ENCODE assay signal across 8 cellular contexts in the genomic region with DNA sequence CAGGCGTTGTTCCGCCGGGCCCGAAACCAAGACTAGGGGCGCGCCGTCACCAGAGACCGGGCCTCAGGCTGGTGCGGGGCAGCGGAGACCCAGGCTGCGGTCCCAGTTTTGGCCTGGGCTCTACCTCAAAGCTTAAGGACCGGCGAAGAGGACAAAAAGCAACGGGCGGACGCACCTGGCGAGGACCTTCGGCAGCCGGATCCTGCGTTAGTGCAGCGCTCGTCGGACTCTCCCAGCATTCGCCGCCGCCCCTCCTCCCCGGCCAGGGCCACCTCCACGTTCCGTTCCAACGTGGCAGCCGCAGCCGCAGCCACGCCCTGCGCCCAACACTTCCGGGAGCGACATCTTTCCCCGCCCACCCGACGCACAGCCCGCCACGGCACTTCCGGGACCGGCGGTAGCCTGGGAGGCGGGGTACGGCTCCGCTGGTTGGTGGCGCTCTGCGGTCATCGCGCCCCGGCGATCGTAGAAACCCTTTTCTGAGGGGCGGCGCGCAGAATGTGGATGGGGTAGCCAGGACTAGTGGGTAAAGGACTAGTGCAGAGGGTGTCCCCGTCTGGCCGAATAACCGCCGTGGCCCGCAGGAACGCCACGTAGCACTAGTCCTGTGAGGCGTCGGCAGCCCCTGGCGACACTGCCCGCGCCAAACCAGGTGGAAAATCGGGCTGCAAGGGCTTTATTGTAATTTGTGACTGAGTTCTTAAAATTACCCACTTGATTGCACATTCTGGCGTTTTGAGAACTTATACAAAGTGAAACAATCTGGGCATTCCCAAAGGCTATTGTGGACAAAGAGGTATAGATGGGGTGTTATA. TPM values are rescaled to one million over a fixed set of nuclear protein-coding genes. Genes with fewer than 3 reads are reported as not detected.
DNase-seq lines count a peak whose midpoint lies in the region; ATAC-seq lines count a peak whose summit lies in the region.

A gene with protein sequence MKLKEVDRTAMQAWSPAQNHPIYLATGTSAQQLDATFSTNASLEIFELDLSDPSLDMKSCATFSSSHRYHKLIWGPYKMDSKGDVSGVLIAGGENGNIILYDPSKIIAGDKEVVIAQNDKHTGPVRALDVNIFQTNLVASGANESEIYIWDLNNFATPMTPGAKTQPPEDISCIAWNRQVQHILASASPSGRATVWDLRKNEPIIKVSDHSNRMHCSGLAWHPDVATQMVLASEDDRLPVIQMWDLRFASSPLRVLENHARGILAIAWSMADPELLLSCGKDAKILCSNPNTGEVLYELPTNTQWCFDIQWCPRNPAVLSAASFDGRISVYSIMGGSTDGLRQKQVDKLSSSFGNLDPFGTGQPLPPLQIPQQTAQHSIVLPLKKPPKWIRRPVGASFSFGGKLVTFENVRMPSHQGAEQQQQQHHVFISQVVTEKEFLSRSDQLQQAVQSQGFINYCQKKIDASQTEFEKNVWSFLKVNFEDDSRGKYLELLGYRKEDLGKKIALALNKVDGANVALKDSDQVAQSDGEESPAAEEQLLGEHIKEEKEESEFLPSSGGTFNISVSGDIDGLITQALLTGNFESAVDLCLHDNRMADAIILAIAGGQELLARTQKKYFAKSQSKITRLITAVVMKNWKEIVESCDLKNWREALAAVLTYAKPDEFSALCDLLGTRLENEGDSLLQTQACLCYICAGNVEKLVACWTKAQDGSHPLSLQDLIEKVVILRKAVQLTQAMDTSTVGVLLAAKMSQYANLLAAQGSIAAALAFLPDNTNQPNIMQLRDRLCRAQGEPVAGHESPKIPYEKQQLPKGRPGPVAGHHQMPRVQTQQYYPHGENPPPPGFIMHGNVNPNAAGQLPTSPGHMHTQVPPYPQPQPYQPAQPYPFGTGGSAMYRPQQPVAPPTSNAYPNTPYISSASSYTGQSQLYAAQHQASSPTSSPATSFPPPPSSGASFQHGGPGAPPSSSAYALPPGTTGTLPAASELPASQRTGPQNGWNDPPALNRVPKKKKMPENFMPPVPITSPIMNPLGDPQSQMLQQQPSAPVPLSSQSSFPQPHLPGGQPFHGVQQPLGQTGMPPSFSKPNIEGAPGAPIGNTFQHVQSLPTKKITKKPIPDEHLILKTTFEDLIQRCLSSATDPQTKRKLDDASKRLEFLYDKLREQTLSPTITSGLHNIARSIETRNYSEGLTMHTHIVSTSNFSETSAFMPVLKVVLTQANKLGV (minus strand): TSS at position 241 of the 815 bp plus-strand sequence. CDS start 9,217 bp downstream, outside the sequence.

- no peak within 1 kb of the TSS for H4K5ac ChIP-seq in mesendoderm (ENCODE audit: low read length)

- no peaks in the 10 kb centered on the region for H3K9me3 ChIP-seq in endocrine pancreas (ENCODE audit: control insufficient read depth, low read length)

- H3K36me3 Mint-ChIP-seq in activated CD8-positive, alpha-beta memory T cell treated with anti-CD3 and anti-CD28 coated beads, Interleukin-2, amount 10 ng/mL, durations not matched to agents 7 days and 5 days, result peaks cover 25% of the 10 kb centered on the region

- H3K79me2 ChIP-seq in mesendoderm (ENCODE audit: control insufficient read depth, insufficient read depth, low read length), result peaks cover 43% of the 10 kb centered on the region

- H3K27me3 ChIP-seq in endocrine pancreas (ENCODE audit: control insufficient read depth, insufficient read depth, low read length) (no peaks in the 10 kb centered on the region), mesendoderm (ENCODE audit: insufficient read depth, low read length, poor library complexity) (no peaks in the 10 kb centered on the region)

- peak within 1 kb of the TSS; percentile 99 for H3K56ac ChIP-seq in mesendoderm (ENCODE audit: low read length)

- CTCF ChIA-PET in activated CD8-positive, alpha-beta memory T cell treated with anti-CD3 and anti-CD28 coated beads, Interleukin-2, amount 10 ng/mL, durations not matched to agents 7 days and 5 days (lab: Charles Lee), result interaction anchor here (2.9 kb wide), 1 partner anchor 9 kb away, joined by 13 read pairs; a partner anchor contains a TSS

- H3K36me3 ChIP-seq in endocrine pancreas (ENCODE audit: control insufficient read depth, insufficient read depth, low read length) (peaks cover 2% of the 10 kb centered on the region), mesendoderm (ENCODE audit: control insufficient read depth, insufficient read depth, low read length) (peaks cover 6% of the 10 kb centered on the region)

- peaks cover 21% of the 10 kb centered on the region for H3K4me1 ChIP-seq in endocrine pancreas (ENCODE audit: control insufficient read depth, insufficient read depth, low read length)
- no peaks in the 10 kb centered on the region for H3K4me1 ChIP-seq in mesendoderm (ENCODE audit: control insufficient read depth, low read depth, low read length)

- H3K9ac ChIP-seq in endocrine pancreas (ENCODE audit: control insufficient read depth, insufficient read depth, low read length), result peak within 1 kb of the TSS; percentile 96
- H3K9ac ChIP-seq in mesendoderm (ENCODE audit: low read length), result peak within 1 kb of the TSS; percentile 100

- H3K4me3 ChIP-seq in endocrine pancreas (ENCODE audit: control insufficient read depth, insufficient read depth, low read length) (peak within 1 kb of the TSS; percentile 100), mesendoderm (ENCODE audit: low read length) (peak within 1 kb of the TSS; percentile 99)

- peak within 1 kb of the TSS; percentile 93 for H3K4me3 Mint-ChIP-seq in activated CD8-positive, alpha-beta memory T cell treated with anti-CD3 and anti-CD28 coated beads, Interleukin-2, amount 10 ng/mL, durations not matched to agents 7 days and 5 days

- H3K27me3 Mint-ChIP-seq in activated CD8-positive, alpha-beta memory T cell treated with anti-CD3 and anti-CD28 coated beads, Interleukin-2, amount 10 ng/mL, durations not matched to agents 7 days and 5 days, result no peaks in the 10 kb centered on the region

- no peak within 1 kb of the TSS for H2BK120ac ChIP-seq in mesendoderm (ENCODE audit: low read depth, low read length)

- peak within 1 kb of the TSS; percentile 87 for H2BK5ac ChIP-seq in mesendoderm (ENCODE audit: low read length)

- DNase-seq in COR-L47 (lab: John Stamatoyannopoulos, UW) (peak; percentile 94), HUDEP-2 (lab: John Stamatoyannopoulos, UW; ENCODE audit: unreplicated experiment in 76 of 76) (peak in 74 of 76 experiments; percentile 54 to 96 (median 90)), NOMO-1 treated with dmso at 0.1 percent for 144 hours (lab: John Stamatoyannopoulos, UW; ENCODE audit: unreplicated experiment) (peak; percentile 95), mesendoderm (peak; percentile 97)
- peak; percentile 98 for DNase-seq in activated CD8-positive, alpha-beta memory T cell treated with anti-CD3 and anti-CD28 coated beads, Interleukin-2, amount 10 ng/mL, durations not matched to agents 7 days and 5 days
- peak; percentile 91 for DNase-seq in stimulated activated CD8-positive, alpha-beta memory T cell treated with anti-CD3 and anti-CD28 coated beads, Interleukin-15, amount 100 ng/mL, for 1 hour (ENCODE audit: low read depth)

- H3K18ac ChIP-seq in mesendoderm (ENCODE audit: low read length), result peak within 1 kb of the TSS; percentile 96

- peak within 1 kb of the TSS; percentile 11 for H3K23ac ChIP-seq in mesendoderm (ENCODE audit: low read length)

- peaks cover 3% of the 10 kb centered on the region for H3K79me1 ChIP-seq in mesendoderm (ENCODE audit: low read length)

- peak within 1 kb of the TSS; percentile 95 for H3K27ac ChIP-seq in mesendoderm (ENCODE audit: low read depth, low read length)

- no CpG with 5 or more reads among the region's 71 CpGs for WGBS in mesendoderm (ENCODE audit: extremely low coverage, insufficient coverage, low lambda C conversion rate)

- peak within 1 kb of the TSS; percentile 97 for H3K27ac Mint-ChIP-seq in activated CD8-positive, alpha-beta memory T cell treated with anti-CD3 and anti-CD28 coated beads, Interleukin-2, amount 10 ng/mL, durations not matched to agents 7 days and 5 days

- peaks cover 49% of the 10 kb centered on the region for H3K4me1 Mint-ChIP-seq in activated CD8-positive, alpha-beta memory T cell treated with anti-CD3 and anti-CD28 coated beads, Interleukin-2, amount 10 ng/mL, durations not matched to agents 7 days and 5 days

- H3K4me2 ChIP-seq in mesendoderm (ENCODE audit: low read length), result peak within 1 kb of the TSS; percentile 67

- peak; percentile 95 for ATAC-seq in GM21381 (IDR thresholded peaks at IDR 0.05; ENCODE audit: unreplicated experiment)
- ATAC-seq in activated CD8-positive, alpha-beta memory T cell treated with anti-CD3 and anti-CD28 coated beads, Interleukin-2, amount 10 ng/mL, durations not matched to agents 7 days and 5 days, result peak; percentile 93

- peak within 1 kb of the TSS; percentile 76 for H4K8ac ChIP-seq in mesendoderm (ENCODE audit: low read depth, low read length)

- H3K4ac ChIP-seq in mesendoderm (ENCODE audit: low read depth, low read length), result peak within 1 kb of the TSS; percentile 93

- H3K9me3 Mint-ChIP-seq in activated CD8-positive, alpha-beta memory T cell treated with anti-CD3 and anti-CD28 coated beads, Interleukin-2, amount 10 ng/mL, durations not matched to agents 7 days and 5 days (ENCODE audit: low read depth), result no peaks in the 10 kb centered on the region

- H2BK15ac ChIP-seq in mesendoderm (replicated peaks; ENCODE audit: low read depth), result no peak within 1 kb of the TSS

- no peak within 1 kb of the TSS for H2AK5ac ChIP-seq in mesendoderm (ENCODE audit: low read length)

RNA-seq across cellular contexts. Expression of the gene that starts here (rescaled TPM):
- total RNA-seq in activated CD8-positive, alpha-beta memory T cell treated with anti-CD3 and anti-CD28 coated beads, Interleukin-2, amount 10 ng/mL, durations not matched to agents 7 days and 5 days, result 10 to 100 TPM; 87.9 to 89.8 TPM
- 117 TPM for polyA plus RNA-seq in mesendoderm (2013, experiment 1 of 2)
- 117 TPM for polyA plus RNA-seq in mesendoderm (2013, experiment 2 of 2)

Comparison
In these comparisons a context has a peak if more than half of its experiments do, and no peak if none do; other contexts are left out.
1. Peak in every context shown above with its lines: DNase-seq, ATAC-seq, H3K4me3 ChIP-seq and H3K27ac ChIP-seq.